ENCODE assay signal across 8 cellular contexts in the genomic region with DNA sequence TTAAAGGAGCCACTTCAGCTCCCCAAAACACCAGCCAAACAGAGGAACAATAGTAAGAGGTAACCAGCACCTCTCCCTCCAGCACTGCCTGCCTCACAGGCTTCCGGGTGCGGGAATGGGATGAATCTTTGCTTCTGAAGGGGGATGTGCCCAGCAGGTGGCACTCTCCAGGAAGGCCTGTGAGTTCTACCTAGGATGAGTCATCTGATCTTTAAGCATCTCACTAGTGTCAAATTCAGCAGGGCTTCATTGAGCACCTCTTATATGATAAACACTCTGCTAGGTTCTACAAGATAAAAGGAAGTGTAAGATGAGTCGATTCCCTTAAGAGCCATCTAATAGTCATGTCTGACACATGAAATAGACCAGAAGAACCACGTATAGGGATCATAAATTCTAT.
DNase-seq lines count a peak whose midpoint lies in the region; ATAC-seq and TF ChIP-seq lines count a peak whose summit lies in the region.

No MANE protein-coding gene starts in this region.

- H3K4me3 Mint-ChIP-seq in natural killer cell treated with Interleukin-12 subunit alpha and Interleukin-12 subunit beta and Interleukin-15 and Interleukin-18, amount 100 ng/mL, for 72 hours: no peak overlapping the region

- H3K27ac Mint-ChIP-seq in natural killer cell treated with Interleukin-12 subunit alpha and Interleukin-12 subunit beta and Interleukin-15 and Interleukin-18, amount 100 ng/mL, for 72 hours: no peak overlapping the region

- peak; percentile 43 for DNase-seq in COR-L47 (lab: John Stamatoyannopoulos, UW)
- DNase-seq in HCEC 1CT: peak; percentile 44
- DNase-seq in OCI-M1 (lab: John Stamatoyannopoulos, UW): peak; percentile 12
- peak; percentile 32 for DNase-seq in fibroblast of mammary gland (ENCODE audit: low read depth)
- peak; percentile 60 for DNase-seq in putamen (ENCODE audit: low spot score)
- DNase-seq in posterior vena cava (ENCODE audit: low spot score): no peak
- DNase-seq in NCI-H128 (lab: John Stamatoyannopoulos, UW; ENCODE audit: unreplicated experiment): no peak
- DNase-seq in natural killer cell treated with Interleukin-12 subunit alpha and Interleukin-12 subunit beta and Interleukin-15 and Interleukin-18, amount 100 ng/mL, for 72 hours (ENCODE audit: low spot score): no peak

- no peaks in the 10 kb centered on the region for H3K36me3 Mint-ChIP-seq in natural killer cell treated with Interleukin-12 subunit alpha and Interleukin-12 subunit beta and Interleukin-15 and Interleukin-18, amount 100 ng/mL, for 72 hours

- H3K27me3 Mint-ChIP-seq in natural killer cell treated with Interleukin-12 subunit alpha and Interleukin-12 subunit beta and Interleukin-15 and Interleukin-18, amount 100 ng/mL, for 72 hours: peaks cover 0 to 14% of the 10 kb centered on the region in 2 donors

- TF ChIP-seq CTCF in fibroblast of mammary gland (conservative IDR thresholded peaks at IDR 0.05; ENCODE audit: control insufficient read depth, insufficient read depth, low read depth, low read length): peak; percentile 29

- no peaks in the 10 kb centered on the region for H3K9me3 Mint-ChIP-seq in natural killer cell treated with Interleukin-12 subunit alpha and Interleukin-12 subunit beta and Interleukin-15 and Interleukin-18, amount 100 ng/mL, for 72 hours

- ATAC-seq in natural killer cell treated with Interleukin-12 subunit alpha and Interleukin-12 subunit beta and Interleukin-15 and Interleukin-18, amount 100 ng/mL, for 72 hours: no peak

- no peak overlapping the region for H3K4me3 ChIP-seq in fibroblast of mammary gland (ENCODE audit: control insufficient read depth, low read depth, low read length)

- peaks cover 4 to 5% of the 10 kb centered on the region in 2 donors for H3K4me1 Mint-ChIP-seq in natural killer cell treated with Interleukin-12 subunit alpha and Interleukin-12 subunit beta and Interleukin-15 and Interleukin-18, amount 100 ng/mL, for 72 hours (ENCODE audit: low read depth in 2 of 2)

- intact Hi-C loops in posterior vena cava (cut with DNase I): loop anchor here in 1 of 2 donors (10.0 kb wide), 1 partner anchor 62 kb away; no protein-coding TSS in a partner anchor

Comparison
In these comparisons a context has a peak if more than half of its experiments do, and no peak if none do; other contexts are left out.
1. DNase-seq: peak in COR-L47 (single experiment), HCEC 1CT (single experiment), OCI-M1 (single experiment), fibroblast of mammary gland (single experiment) and putamen (single experiment); none in posterior vena cava (single experiment), NCI-H128 (single experiment) and natural killer cell treated with Interleukin-12 subunit alpha and Interleukin-12 subunit beta and Interleukin-15 and Interleukin-18, amount 100 ng/mL, for 72 hours (single experiment).